In genomic region chr15:28919201-28919627, GRCh38 we compare ENCODE assay signal across 11 cellular contexts. TPM values are rescaled to one million over a fixed set of nuclear protein-coding genes. Genes with fewer than 3 reads are reported as not detected.
DNase-seq lines count a peak whose midpoint lies in the region; ATAC-seq and TF ChIP-seq lines count a peak whose summit lies in the region.
"Had no signal": no experiment of that assay in that cellular context is flagged by ENCODE, and none has a peak within 500 bp of the region (broad histone marks: within the 10 kb centered on the region; RNA-seq: fewer than 3 reads in every experiment).

No MANE protein-coding gene starts in this region.

- ATAC-seq in lower lobe of right lung (no peak), GM21825 (IDR thresholded peaks at IDR 0.05; ENCODE audit: unreplicated experiment) (no peak)

- H3K4me3 ChIP-seq in lower lobe of right lung (no peak overlapping the region), left ventricle myocardium inferior (no peak overlapping the region)

- H3K27ac ChIP-seq in lower lobe of right lung = no peak overlapping the region
- no peak overlapping the region for H3K27ac ChIP-seq in left ventricle myocardium inferior (replicated peaks)
- H3K27ac ChIP-seq: HL-60 had no signal

- H3K4me1 ChIP-seq in lower lobe of right lung (no peaks in the 10 kb centered on the region), left ventricle myocardium inferior (no peaks in the 10 kb centered on the region)

- intact Hi-C loops in lower lobe of right lung (cut with DNase I) (no loop called here), left ventricle myocardium inferior (cut with micrococcal nuclease) (no loop called here)

- TF ChIP-seq CTCF in lower lobe of right lung (IDR thresholded peaks at IDR 0.05) (no peak), left ventricle myocardium inferior (IDR thresholded peaks at IDR 0.05; ENCODE audit: borderline replicate concordance) (no peak)

- H3K9me3 ChIP-seq in lower lobe of right lung = no peaks in the 10 kb centered on the region
- H3K9me3 ChIP-seq in left ventricle myocardium inferior (replicated peaks) = no peaks in the 10 kb centered on the region

- peak; percentile 26 for DNase-seq in activated T-cell treated with anti-CD3 and anti-CD28 coated beads for 48 hours (ENCODE audit: low read depth)
- DNase-seq in activated T-cell treated with anti-CD3 and anti-CD28 coated beads for 4 hours = no peak
- DNase-seq in activated CD8-positive, alpha-beta memory T cell treated with anti-CD3 and anti-CD28 coated beads, Interleukin-2, amount 50 U/mL, for 4 hours = peak; percentile 41
- peak; percentile 35 for DNase-seq in lower lobe of right lung
- peak; percentile 50 for DNase-seq in ureter (ENCODE audit: low spot score)
- DNase-seq in cerebellar cortex (ENCODE audit: low spot score) = no peak
- no peak for DNase-seq in left ventricle myocardium inferior
- DNase-seq: cerebellar nuclear complex, NCI-H2227 treated with DMSO at 0.1 percent for 48 hours had no signal

- H3K27me3 ChIP-seq in lower lobe of right lung (ENCODE audit: low read depth) = no peaks in the 10 kb centered on the region
- peaks cover 63% of the 10 kb centered on the region for H3K27me3 ChIP-seq in left ventricle myocardium inferior (ENCODE audit: low read depth)

- H3K36me3 ChIP-seq in lower lobe of right lung = no peaks in the 10 kb centered on the region
- H3K36me3 ChIP-seq in left ventricle myocardium inferior = no peaks in the 10 kb centered on the region

RNA-seq across cellular contexts. Expression of gene APBA2, which starts 33.4 kb away (rescaled TPM):
- 3.8 TPM for total RNA-seq in lower lobe of right lung
- 9.5 TPM for total RNA-seq in ureter
- total RNA-seq in left ventricle myocardium inferior = 0.38 TPM

Comparison
In these comparisons a context has a peak if more than half of its experiments do, and no peak if none do; other contexts are left out.
1. DNase-seq: peak in activated T-cell treated with anti-CD3 and anti-CD28 coated beads for 48 hours (single experiment), activated CD8-positive, alpha-beta memory T cell treated with anti-CD3 and anti-CD28 coated beads, Interleukin-2, amount 50 U/mL, for 4 hours (single experiment), lower lobe of right lung (single experiment) and ureter (single experiment); none in activated T-cell treated with anti-CD3 and anti-CD28 coated beads for 4 hours (single experiment), cerebellar cortex (single experiment) and left ventricle myocardium inferior (single experiment).